ENCODE assay signal across 9 cellular contexts in genomic region chr3:13002398-13003124, GRCh38.
A peak's percentile ranks its signal among the peaks of the same experiment; 100 is the strongest.
DNase-seq lines count a peak whose midpoint lies in the region; ATAC-seq, FAIRE-seq and TF ChIP-seq lines count a peak whose summit lies in the region.
"Had no signal": no experiment of that assay in that cellular context is flagged by ENCODE, and none has a peak within 500 bp of the region (broad histone marks: within the 10 kb centered on the region; RNA-seq: fewer than 3 reads in every experiment).

No MANE protein-coding gene starts in this region.

- no peak overlapping the region for H2AFZ ChIP-seq in K562 (ENCODE audit: low read depth, low read length)

- H3K79me2 ChIP-seq in K562 (ENCODE audit: control insufficient read depth, insufficient read depth, low read length) = no peaks in the 10 kb centered on the region

- WGBS in K562 (ENCODE audit: insufficient coverage, low coverage, missing lambda C conversion rate) = 18% methylated on average over 2 of the region's 2 CpGs
- WGBS in aorta, 2 donors = 83 to 85% methylated on average over 2 of the region's 2 CpGs

- CTCF ChIA-PET in K562 (lab: Yijun Ruan, JAX; ENCODE audit: low intra/inter-chr PET ratio) = no interaction called here

- TSS peak; percentile 99 for BruUV-seq in K562 (replicated peaks; lab: Mats Ljungman, UMichigan)

- no peak for TF ChIP-seq RAD21 in K562 (CRISPR knock-in tag; conservative IDR thresholded peaks at IDR 0.05 in 1 of 2, IDR thresholded peaks at IDR 0.05 in 1 of 2)

- H3K9me1 ChIP-seq in K562 (ENCODE audit: control insufficient read depth, insufficient read depth, low read length) = no peaks in the 10 kb centered on the region

- no peaks in the 10 kb centered on the region for H3K9me3 ChIP-seq in K562 (replicated peaks; ENCODE audit: control insufficient read depth, insufficient read depth, low read depth, low read length)
- no peaks in the 10 kb centered on the region for H3K9me3 ChIP-seq in aorta (ENCODE audit: control insufficient read depth, low read length)

- intact Hi-C loops in K562 (cut with micrococcal nuclease) (no loop called here), aorta (cut with DNase I) (no loop called here)

- TF ChIP-seq EP300 in K562 (IDR thresholded peaks at IDR 0.05; ENCODE audit: low read length) = no peak

- TF ChIP-seq POLR2A in K562 (conservative IDR thresholded peaks at IDR 0.05) = peak; percentile 99

- DNase-seq in K562 (ENCODE audit: extremely low read depth in 1 of 4, low spot score in 3 of 4) = peak in 1 of 4 experiments; percentile 65
- DNase-seq in aorta = no peak
- DNase-seq in NCI-H2029 (lab: John Stamatoyannopoulos, UW) = no peak
- DNase-seq in cortex of kidney (lab: John Stamatoyannopoulos, UW) = no peak
- DNase-seq in stimulated activated naive CD4-positive, alpha-beta T cell treated with Interleukin-2 at 50 U/mL for 16 hours (lab: John Stamatoyannopoulos, UW) = no peak

- H3K36me3 ChIP-seq in K562 (ENCODE audit: control insufficient read depth, insufficient read depth, low read length) (no peaks in the 10 kb centered on the region), aorta (ENCODE audit: control insufficient read depth in 1 of 2, insufficient read depth in 2 of 2, low read length in 1 of 2) (no peaks in the 10 kb centered on the region)

- no peak overlapping the region for H3K4me2 ChIP-seq in K562 (ENCODE audit: insufficient read depth, low read length)

- H3K4me3 ChIP-seq in K562 = no peak overlapping the region
- H3K4me3 ChIP-seq in aorta (ENCODE audit: low read length in 2 of 2) = no peak overlapping the region

- H3K27ac ChIP-seq in K562 (ENCODE audit: extremely low read depth, low read depth, low read length) (peak overlapping the region; percentile 61; the same call in 2 of the 3 replicates), aorta (ENCODE audit: low read depth in 1 of 2, low read length in 2 of 2) (no peak overlapping the region)

- in situ Hi-C loops in K562 (cut with MboI) = no loop called here

- H3K4me1 ChIP-seq in K562 (replicated peaks in 1 of 2; ENCODE audit: control insufficient read depth in 2 of 2, insufficient read depth in 2 of 2, low read length in 2 of 2) (peaks cover 55 to 56% of the 10 kb centered on the region in 2 experiments), aorta (ENCODE audit: control insufficient read depth in 1 of 2, insufficient read depth in 2 of 2, low read length in 2 of 2) (no peaks in the 10 kb centered on the region)

- no peak for FAIRE-seq in K562 (lab: Jason Lieb, UNC)
- FAIRE-seq: TTC549 had no signal

- peak overlapping the region in 1 of 2 experiments; percentile 49; a peak in 1 of 4 replicates for H3K9ac ChIP-seq in K562 (ENCODE audit: insufficient read depth in 1 of 2, low read depth in 2 of 2, low read length in 2 of 2)

- ATAC-seq in GM18502 (IDR thresholded peaks at IDR 0.05; ENCODE audit: poor library complexity, unreplicated experiment) = peak; percentile 69
- ATAC-seq in GM21529 (IDR thresholded peaks at IDR 0.05; ENCODE audit: unreplicated experiment) = peak; percentile 78
- ATAC-seq in HG03575 (IDR thresholded peaks at IDR 0.05; ENCODE audit: extremely low read depth, insufficient number of reproducible peaks, low FRiP score, unreplicated experiment) = peak; percentile 49
- ATAC-seq in K562 = peak; percentile 2; the same call in 1 of the 3 replicates
- ATAC-seq in aorta (ENCODE audit: low FRiP score) = no peak

- POLR2A ChIA-PET in K562 (lab: Yijun Ruan, JAX) = interaction anchor here (0.6 to 1.1 kb wide), 2 partner anchors 12 to 271 kb away, joined by 3 read pairs; no protein-coding TSS in a partner anchor

- H3K27me3 ChIP-seq in K562 (ENCODE audit: control insufficient read depth in 2 of 2, insufficient read depth in 2 of 2, low read length in 2 of 2) (no peaks in the 10 kb centered on the region), aorta (ENCODE audit: control insufficient read depth in 1 of 2, insufficient read depth in 2 of 2, low read length in 1 of 2) (no peaks in the 10 kb centered on the region)

- TF ChIP-seq CTCF in K562 (IDR thresholded peaks at IDR 0.05 in 2 of 3, conservative IDR thresholded peaks at IDR 0.05 in 1 of 3; ENCODE audit: insufficient read depth in 2 of 3, low read depth in 1 of 3, low read length in 3 of 3) = no peak

- no peaks in the 10 kb centered on the region for H4K20me1 ChIP-seq in K562 (replicated peaks; ENCODE audit: control insufficient read depth, insufficient read depth, low read length)

TF ChIP-seq in K562, 482 proteins besides CTCF, POLR2A, EP300 and RAD21 (continues in another document):
- peak; percentile 39 for TF ChIP-seq NFE2 (IDR thresholded peaks at IDR 0.05; ENCODE audit: low read depth)
- TF ChIP-seq FOXJ3 (CRISPR knock-in tag; IDR thresholded peaks at IDR 0.05) = no peak
- TF ChIP-seq YBX1 (IDR thresholded peaks at IDR 0.05) = no peak
- TF ChIP-seq COPS2 (conservative IDR thresholded peaks at IDR 0.05) = no peak
- 0 out of 2 replicates have a peak, but pooled peaks have one; percentile 23 for TF ChIP-seq JUND (IDR thresholded peaks at IDR 0.05; ENCODE audit: borderline replicate concordance, low read depth, low read length)
- TF ChIP-seq JUND (tag; IDR thresholded peaks at IDR 0.05; ENCODE audit: borderline replicate concordance, low read depth, low read length) = no peak
- TF ChIP-seq TSC22D4 (tag; IDR thresholded peaks at IDR 0.05) = no peak
- TF ChIP-seq CBFB (CRISPR knock-in tag; IDR thresholded peaks at IDR 0.05) = no peak
- TF ChIP-seq HINFP (tag; conservative IDR thresholded peaks at IDR 0.05; ENCODE audit: low read depth) = no peak
- no peak for TF ChIP-seq ZNF143 (CRISPR knock-in tag; IDR thresholded peaks at IDR 0.05)
- TF ChIP-seq ZBTB1 (CRISPR knock-in tag; IDR thresholded peaks at IDR 0.05; ENCODE audit: borderline replicate concordance, low read depth) = no peak
- TF ChIP-seq NR2F6 (CRISPR knock-in tag; IDR thresholded peaks at IDR 0.05) = no peak
- 0 out of 2 replicates have a peak, but pooled peaks have one; percentile 40 for TF ChIP-seq ZNF586 (CRISPR knock-in tag; conservative IDR thresholded peaks at IDR 0.05)
- no peak for TF ChIP-seq CCAR2 (IDR thresholded peaks at IDR 0.05; ENCODE audit: low read depth, low read length)
- TF ChIP-seq PKNOX1 (IDR thresholded peaks at IDR 0.05) = peak; percentile 56
- no peak for TF ChIP-seq ZNF239 (CRISPR knock-in tag; IDR thresholded peaks at IDR 0.05)
- TF ChIP-seq BDP1 (IDR thresholded peaks at IDR 0.05; ENCODE audit: insufficient read depth, insufficient read length) = no peak
- TF ChIP-seq MIER1 (IDR thresholded peaks at IDR 0.05; ENCODE audit: low read depth) = no peak
- TF ChIP-seq MTA2 (IDR thresholded peaks at IDR 0.05; ENCODE audit: low read depth) = no peak
- no peak for TF ChIP-seq BACH1 (tag; IDR thresholded peaks at IDR 0.05)
- peak; percentile 91; the same call in 1 of the 2 replicates for TF ChIP-seq ILF3 (IDR thresholded peaks at IDR 0.05; ENCODE audit: borderline replicate concordance)
- TF ChIP-seq ZNF79 (CRISPR knock-in tag; IDR thresholded peaks at IDR 0.05; ENCODE audit: low read depth) = no peak
- peak; percentile 52; the same call in 1 of the 2 replicates for TF ChIP-seq CHD2 (IDR thresholded peaks at IDR 0.05; ENCODE audit: low read depth, low read length)
- no peak for TF ChIP-seq SAFB2 (IDR thresholded peaks at IDR 0.05; ENCODE audit: borderline replicate concordance, low read depth, low read length, severe bottlenecking)
- no peak for TF ChIP-seq HMGXB4 (CRISPR knock-in tag; IDR thresholded peaks at IDR 0.05)
- TF ChIP-seq IFI16 (CRISPR knock-in tag; IDR thresholded peaks at IDR 0.05) = no peak
- TF ChIP-seq ZNF445 (CRISPR knock-in tag; IDR thresholded peaks at IDR 0.05; ENCODE audit: low read depth) = peak; percentile 76; the same call in 1 of the 2 replicates
